ENCODE assay signal across 15 cellular contexts in genomic region chr1:240107058-240107684, GRCh38. TPM values are rescaled to one million over a fixed set of nuclear protein-coding genes. Genes with fewer than 3 reads are reported as not detected.
DNase-seq lines count a peak whose midpoint lies in the region; ATAC-seq, FAIRE-seq and TF ChIP-seq lines count a peak whose summit lies in the region.
"Had no signal": no experiment of that assay in that cellular context is flagged by ENCODE, and none has a peak within 500 bp of the region (broad histone marks: within the 10 kb centered on the region; RNA-seq: fewer than 3 reads in every experiment).

No MANE protein-coding gene starts in this region.

- no peaks in the 10 kb centered on the region for H3K36me3 Mint-ChIP-seq in naive thymus-derived CD8-positive, alpha-beta T cell
- H3K36me3 Mint-ChIP-seq: T-cell had no signal

- H3K4me3 ChIP-seq in AG10803 (ENCODE audit: low read length), result no peak overlapping the region
- no peak overlapping the region for H3K4me3 ChIP-seq in astrocyte of the spinal cord (ENCODE audit: low read depth, low read length)
- H3K4me3 ChIP-seq: prostate gland had no signal

- DNase-seq in AG10803 (ENCODE audit: low read depth) (peak; percentile 71), HTR-8/SVneo (ENCODE audit: insufficient read length, low spot score) (peak; percentile 67), astrocyte of the spinal cord (ENCODE audit: low read depth, low spot score) (peak; percentile 86), kidney glomerular epithelial cell (lab: John Stamatoyannopoulos, UW) (peak; percentile 58), NCI-H1930 (lab: John Stamatoyannopoulos, UW) (no peak), activated T-cell treated with anti-CD3 and anti-CD28 coated beads for 4 hours (no peak)
- DNase-seq in naive thymus-derived CD8-positive, alpha-beta T cell, result no peak
- DNase-seq: activated CD4-positive, alpha-beta T cell treated with anti-CD3 and anti-CD28 coated beads for 4 hours; KBM-7; NCI-H2029; stimulated activated CD4-positive, alpha-beta T cell treated with anti-CD3 and anti-CD28 coated beads, Interleukin-4, amount 100 ng/mL, for 4 hours; stimulated activated naive CD4-positive, alpha-beta T cell; T-cell had no signal

- peaks cover 0 to 4% (median 0%) of the 10 kb centered on the region in 9 donors for H3K9me3 Mint-ChIP-seq in naive thymus-derived CD8-positive, alpha-beta T cell
- H3K9me3 Mint-ChIP-seq: T-cell had no signal

- in situ Hi-C loops in astrocyte of the spinal cord (cut with HindIII; ENCODE audit: low sequenced_read_pairs), result no loop called here

- peak; percentile 77 for FAIRE-seq in HTR-8/SVneo (lab: Jason Lieb, UNC)

- no peak for ATAC-seq in naive thymus-derived CD8-positive, alpha-beta T cell
- no peak for ATAC-seq in GM18870 (IDR thresholded peaks at IDR 0.05; ENCODE audit: unreplicated experiment)
- ATAC-seq: T-cell had no signal

- H3K27ac Mint-ChIP-seq in naive thymus-derived CD8-positive, alpha-beta T cell, result no peak overlapping the region
- H3K27ac Mint-ChIP-seq: T-cell had no signal

- peaks cover 3 to 14% (median 8%) of the 10 kb centered on the region in 5 donors for H3K27me3 Mint-ChIP-seq in naive thymus-derived CD8-positive, alpha-beta T cell

- POLR2A ChIA-PET in naive thymus-derived CD8-positive, alpha-beta T cell (lab: Charles Lee), result no interaction called here

- no peak for TF ChIP-seq CTCF in AG10803 (conservative IDR thresholded peaks at IDR 0.05; ENCODE audit: low read length)
- TF ChIP-seq CTCF in astrocyte of the spinal cord (IDR thresholded peaks at IDR 0.05; ENCODE audit: low read depth, low read length), result no peak

- no peaks in the 10 kb centered on the region for H3K4me1 Mint-ChIP-seq in naive thymus-derived CD8-positive, alpha-beta T cell
- H3K4me1 Mint-ChIP-seq: T-cell had no signal

- H3K4me3 Mint-ChIP-seq in naive thymus-derived CD8-positive, alpha-beta T cell, result no peak overlapping the region
- H3K4me3 Mint-ChIP-seq: T-cell had no signal

RNA-seq across cellular contexts. Expression of gene FMN2, which starts 15.5 kb away (rescaled TPM):
- total RNA-seq in naive thymus-derived CD8-positive, alpha-beta T cell, result not detected
- not detected for polyA plus RNA-seq in naive thymus-derived CD8-positive, alpha-beta T cell
- total RNA-seq: T-cell had no signal

Comparison
In these comparisons a context has a peak if more than half of its experiments do, and no peak if none do; other contexts are left out.
1. DNase-seq: peak in AG10803 (single experiment), HTR-8/SVneo (single experiment), astrocyte of the spinal cord (single experiment) and kidney glomerular epithelial cell (single experiment); none in NCI-H1930 (0 of 2), naive thymus-derived CD8-positive, alpha-beta T cell (0 of 10) and activated T-cell treated with anti-CD3 and anti-CD28 coated beads for 4 hours (single experiment).